8 cellular contexts compared by ENCODE assay signal in genomic region chr7:22559829-22560489, GRCh38. TPM values are rescaled to one million over a fixed set of nuclear protein-coding genes. Genes with fewer than 3 reads are reported as not detected.
A peak's percentile ranks its signal among the peaks of the same experiment; 100 is the strongest.
DNase-seq lines count a peak whose midpoint lies in the region; ATAC-seq and TF ChIP-seq lines count a peak whose summit lies in the region.

No MANE protein-coding gene starts in this region.

- DNase-seq in 8988T, result peak; percentile 41
- peak; percentile 72 for DNase-seq in GM13977 (ENCODE audit: low spot score)
- DNase-seq in NCI-H345 treated with DMSO at 0.1 percent for 48 hours (lab: John Stamatoyannopoulos, UW; ENCODE audit: unreplicated experiment), result peak; percentile 74
- peak; percentile 30 for DNase-seq in activated CD4-positive, CD25-positive, alpha-beta regulatory T cell treated with anti-CD3 and anti-CD28 coated beads, Interleukin-2, amount 50 U/mL, for 16 hours (ENCODE audit: low read depth, low spot score)
- DNase-seq in caudate nucleus (lab: John Stamatoyannopoulos, UW), result peak in 38 of 61 donors; percentile 8 to 83 (median 32)
- no peak for DNase-seq in kidney epithelial cell (ENCODE audit: low read depth)
- DNase-seq in stimulated activated CD4-positive, alpha-beta T cell treated with anti-CD3 and anti-CD28 coated beads, Interleukin-2, amount 100 ng/mL, for 24 hours, result peak; percentile 69 to 74

- peak; percentile 55 for ATAC-seq in HG03175 (IDR thresholded peaks at IDR 0.05; ENCODE audit: unreplicated experiment)

- TF ChIP-seq CTCF in GM13977 (IDR thresholded peaks at IDR 0.05; ENCODE audit: extremely low read depth, insufficient read depth, missing control alignments) (peak; percentile 85), kidney epithelial cell (IDR thresholded peaks at IDR 0.05; ENCODE audit: insufficient read depth, low read length, poor library complexity, severe bottlenecking) (peak; percentile 91)

- in situ Hi-C loops in GM13977 (cut with MboI; ENCODE audit: low pct_unique_long_range_greater_than_20kb, low sequenced_read_pairs, unreplicated experiment), result loop anchor here (10.0 kb wide), 1 partner anchor 495 kb away; no protein-coding TSS in a partner anchor

- H3K36me3 ChIP-seq in kidney epithelial cell (ENCODE audit: control insufficient read depth, insufficient read depth, low read length), result no peaks in the 10 kb centered on the region

- H3K4me3 ChIP-seq in kidney epithelial cell (ENCODE audit: low read depth, low read length), result no peak overlapping the region

- H3K27ac ChIP-seq in caudate nucleus (ENCODE audit: low read depth, low read length), result no peak overlapping the region

- no peaks in the 10 kb centered on the region for H3K27me3 ChIP-seq in kidney epithelial cell (ENCODE audit: control insufficient read depth, insufficient read depth, low read length)

RNA-seq across cellular contexts. Expression of gene STEAP1B, which starts 60.0 kb away (rescaled TPM):
- total RNA-seq in kidney epithelial cell, result not detected in 2 replicates
